ENCODE assay signal across 26 cellular contexts in the genomic region with DNA sequence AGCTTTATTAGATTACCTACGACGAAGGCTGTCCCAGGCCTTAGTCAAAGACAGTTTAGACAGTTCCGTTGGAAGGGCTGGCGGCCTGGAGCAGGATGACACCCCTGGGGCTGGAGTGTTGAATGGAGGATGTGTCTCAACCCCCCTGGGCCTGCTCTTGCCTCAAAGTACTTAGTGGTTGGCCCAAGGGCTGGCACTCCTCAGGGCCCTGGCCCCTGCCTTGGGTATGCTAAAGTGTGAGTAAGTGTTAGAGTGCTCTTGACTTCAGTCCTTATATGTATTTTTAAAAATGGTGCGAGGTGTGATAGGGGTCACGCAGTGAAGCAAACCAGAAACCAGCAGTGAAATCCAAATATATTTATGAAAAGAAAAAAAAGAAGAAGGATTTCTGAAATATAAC.
A peak's percentile ranks its signal among the peaks of the same experiment; 100 is the strongest.
DNase-seq lines count a peak whose midpoint lies in the region; ATAC-seq, FAIRE-seq and TF ChIP-seq lines count a peak whose summit lies in the region.
"Had no signal": no experiment of that assay in that cellular context is flagged by ENCODE, and none has a peak within 500 bp of the region (broad histone marks: within the 10 kb centered on the region; RNA-seq: fewer than 3 reads in every experiment).

No MANE protein-coding gene starts in this region.

- intact Hi-C loops in left lung (cut with DNase I) = no loop called here
- intact Hi-C loops in activated T-helper 2 cell treated with anti-CD3 and anti-CD28 coated beads, Interferon-gamma antibody, Interleukin-2, Interleukin-4, amounts not matched to agents 10 μg/mL and 5 μg/mL and 100 μg/mL, durations not matched to agents 14 hours and 24 hours and 36 hours (cut with micrococcal nuclease) = no loop called here

- H3K36me3 ChIP-seq in BE2C = no peaks in the 10 kb centered on the region
- no peaks in the 10 kb centered on the region for H3K36me3 ChIP-seq in left lung
- H3K36me3 ChIP-seq: BLaER1 treated with 17β-estradiol and CSF1 and Interleukin-3, amounts not matched to agents 10 nM and 100 nM had no signal

- H3K9me3 ChIP-seq in BE2C = no peaks in the 10 kb centered on the region
- no peaks in the 10 kb centered on the region for H3K9me3 ChIP-seq in left lung
- H3K9me3 ChIP-seq: Caco-2 had no signal

- no peaks in the 10 kb centered on the region for H3K9me3 Mint-ChIP-seq in activated T-helper 2 cell treated with anti-CD3 and anti-CD28 coated beads, Interferon-gamma antibody, Interleukin-2, Interleukin-4, amounts not matched to agents 10 μg/mL and 5 μg/mL and 100 μg/mL, durations not matched to agents 14 hours and 24 hours and 36 hours
- H3K9me3 Mint-ChIP-seq: CD4-positive, alpha-beta T cell; CD8-positive, alpha-beta T cell had no signal

- ATAC-seq in left lung = peak; percentile 80
- ATAC-seq in GM19395 (IDR thresholded peaks at IDR 0.05; ENCODE audit: unreplicated experiment) = no peak
- ATAC-seq: CD8-positive, alpha-beta T cell; GM12878 had no signal

- H3K27ac Mint-ChIP-seq in activated T-helper 2 cell treated with anti-CD3 and anti-CD28 coated beads, Interferon-gamma antibody, Interleukin-2, Interleukin-4, amounts not matched to agents 10 μg/mL and 5 μg/mL and 100 μg/mL, durations not matched to agents 14 hours and 24 hours and 36 hours = no peak overlapping the region
- H3K27ac Mint-ChIP-seq: CD4-positive, alpha-beta T cell; CD8-positive, alpha-beta T cell had no signal

- DNase-seq in BE2C = peak; percentile 82
- peak; percentile 8 for DNase-seq in NCI-H82 (lab: John Stamatoyannopoulos, UW)
- DNase-seq in left lung = peak in 1 of 2 donors; percentile 36
- DNase-seq in urothelium cell line (ENCODE audit: low spot score) = no peak
- no peak for DNase-seq in kidney glomerular epithelial cell (lab: John Stamatoyannopoulos, UW)
- no peak for DNase-seq in activated T-helper 2 cell treated with anti-CD3 and anti-CD28 coated beads, Interferon-gamma antibody, Interleukin-2, Interleukin-4, amounts not matched to agents 10 μg/mL and 5 μg/mL and 100 μg/mL, durations not matched to agents 14 hours and 24 hours and 36 hours (ENCODE audit: low spot score)
- DNase-seq: 8988T; ACHN; Caco-2; Calu3; CD4-positive, alpha-beta T cell; CD8-positive, alpha-beta T cell; DMS53; DMS79; DND-41; EL; GDM1 had no signal

- TF ChIP-seq CTCF in BE2C (IDR thresholded peaks at IDR 0.05; ENCODE audit: low read depth, low read length) = no peak
- TF ChIP-seq CTCF in left lung (IDR thresholded peaks at IDR 0.05) = no peak

- H3K27me3 ChIP-seq in BE2C (peaks cover 8% of the 10 kb centered on the region; the same call in 1 of the 2 replicates), left lung (no peaks in the 10 kb centered on the region)
- H3K27me3 ChIP-seq: BLaER1 treated with 17β-estradiol and CSF1 and Interleukin-3, amounts not matched to agents 10 nM and 100 nM had no signal

- no peak overlapping the region for H3K4me3 Mint-ChIP-seq in activated T-helper 2 cell treated with anti-CD3 and anti-CD28 coated beads, Interferon-gamma antibody, Interleukin-2, Interleukin-4, amounts not matched to agents 10 μg/mL and 5 μg/mL and 100 μg/mL, durations not matched to agents 14 hours and 24 hours and 36 hours (ENCODE audit: low read depth)
- H3K4me3 Mint-ChIP-seq: CD4-positive, alpha-beta T cell; CD8-positive, alpha-beta T cell had no signal

- H3K4me3 ChIP-seq in BE2C (ENCODE audit: low read depth, low read length) = no peak overlapping the region
- no peak overlapping the region for H3K4me3 ChIP-seq in left lung
- H3K4me3 ChIP-seq: BLaER1 treated with 17β-estradiol and CSF1 and Interleukin-3, amounts not matched to agents 10 nM and 100 nM; GM12878 had no signal

- peaks cover 6% of the 10 kb centered on the region for H3K4me1 ChIP-seq in BE2C
- H3K4me1 ChIP-seq in left lung = no peaks in the 10 kb centered on the region
- H3K4me1 ChIP-seq: Caco-2 had no signal

- H3K4me1 Mint-ChIP-seq in activated T-helper 2 cell treated with anti-CD3 and anti-CD28 coated beads, Interferon-gamma antibody, Interleukin-2, Interleukin-4, amounts not matched to agents 10 μg/mL and 5 μg/mL and 100 μg/mL, durations not matched to agents 14 hours and 24 hours and 36 hours (ENCODE audit: low read depth) = no peaks in the 10 kb centered on the region

- H3K36me3 Mint-ChIP-seq in activated T-helper 2 cell treated with anti-CD3 and anti-CD28 coated beads, Interferon-gamma antibody, Interleukin-2, Interleukin-4, amounts not matched to agents 10 μg/mL and 5 μg/mL and 100 μg/mL, durations not matched to agents 14 hours and 24 hours and 36 hours (ENCODE audit: low read depth) = no peaks in the 10 kb centered on the region
- H3K36me3 Mint-ChIP-seq: CD8-positive, alpha-beta T cell had no signal

- no peak overlapping the region for H3K27ac ChIP-seq in left lung
- H3K27ac ChIP-seq: BLaER1 treated with 17β-estradiol and CSF1 and Interleukin-3, amounts not matched to agents 10 nM and 100 nM; C4-2B had no signal

- FAIRE-seq in urothelium cell line (lab: Jason Lieb, UNC) = peak; percentile 46
- FAIRE-seq: A204.1, D721Med, GM12878, GM12892, GM18507, GM19239 had no signal

- H3K27me3 Mint-ChIP-seq in activated T-helper 2 cell treated with anti-CD3 and anti-CD28 coated beads, Interferon-gamma antibody, Interleukin-2, Interleukin-4, amounts not matched to agents 10 μg/mL and 5 μg/mL and 100 μg/mL, durations not matched to agents 14 hours and 24 hours and 36 hours (ENCODE audit: low read depth) = no peaks in the 10 kb centered on the region
- H3K27me3 Mint-ChIP-seq: CD4-positive, alpha-beta T cell had no signal

Comparison
In these comparisons a context has a peak if more than half of its experiments do, and no peak if none do; other contexts are left out.
1. DNase-seq: peak in BE2C (single experiment) and NCI-H82 (single experiment); none in urothelium cell line (single experiment), kidney glomerular epithelial cell (single experiment) and activated T-helper 2 cell treated with anti-CD3 and anti-CD28 coated beads, Interferon-gamma antibody, Interleukin-2, Interleukin-4, amounts not matched to agents 10 μg/mL and 5 μg/mL and 100 μg/mL, durations not matched to agents 14 hours and 24 hours and 36 hours (single experiment).